1 cellular context compared by ENCODE assay signal in the genomic region with DNA sequence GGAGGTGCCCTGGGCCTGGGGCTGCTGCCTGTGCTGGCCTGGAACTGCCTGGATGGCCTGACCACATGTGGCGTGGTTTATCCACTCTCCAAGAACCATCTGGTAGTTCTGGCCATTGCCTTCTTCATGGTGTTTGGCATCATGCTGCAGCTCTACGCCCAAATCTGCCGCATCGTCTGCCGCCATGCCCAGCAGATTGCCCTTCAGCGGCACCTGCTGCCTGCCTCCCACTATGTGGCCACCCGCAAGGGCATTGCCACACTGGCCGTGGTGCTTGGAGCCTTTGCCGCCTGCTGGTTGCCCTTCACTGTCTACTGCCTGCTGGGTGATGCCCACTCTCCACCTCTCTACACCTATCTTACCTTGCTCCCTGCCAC.
TF ChIP-seq lines count a peak whose summit lies in the region.

No MANE protein-coding gene starts in this region.

TF ChIP-seq in WTC11, 78 proteins besides CTCF, POLR2A, EP300 and RAD21:
- TF ChIP-seq, protein P1, sequence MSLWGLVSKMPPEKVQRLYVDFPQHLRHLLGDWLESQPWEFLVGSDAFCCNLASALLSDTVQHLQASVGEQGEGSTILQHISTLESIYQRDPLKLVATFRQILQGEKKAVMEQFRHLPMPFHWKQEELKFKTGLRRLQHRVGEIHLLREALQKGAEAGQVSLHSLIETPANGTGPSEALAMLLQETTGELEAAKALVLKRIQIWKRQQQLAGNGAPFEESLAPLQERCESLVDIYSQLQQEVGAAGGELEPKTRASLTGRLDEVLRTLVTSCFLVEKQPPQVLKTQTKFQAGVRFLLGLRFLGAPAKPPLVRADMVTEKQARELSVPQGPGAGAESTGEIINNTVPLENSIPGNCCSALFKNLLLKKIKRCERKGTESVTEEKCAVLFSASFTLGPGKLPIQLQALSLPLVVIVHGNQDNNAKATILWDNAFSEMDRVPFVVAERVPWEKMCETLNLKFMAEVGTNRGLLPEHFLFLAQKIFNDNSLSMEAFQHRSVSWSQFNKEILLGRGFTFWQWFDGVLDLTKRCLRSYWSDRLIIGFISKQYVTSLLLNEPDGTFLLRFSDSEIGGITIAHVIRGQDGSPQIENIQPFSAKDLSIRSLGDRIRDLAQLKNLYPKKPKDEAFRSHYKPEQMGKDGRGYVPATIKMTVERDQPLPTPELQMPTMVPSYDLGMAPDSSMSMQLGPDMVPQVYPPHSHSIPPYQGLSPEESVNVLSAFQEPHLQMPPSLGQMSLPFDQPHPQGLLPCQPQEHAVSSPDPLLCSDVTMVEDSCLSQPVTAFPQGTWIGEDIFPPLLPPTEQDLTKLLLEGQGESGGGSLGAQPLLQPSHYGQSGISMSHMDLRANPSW (CRISPR knock-in tag; conservative IDR thresholded peaks at IDR 0.05; ENCODE audit: low read depth): no peak
- 0 out of 2 replicates have a peak, but pooled peaks have one; percentile 20 for TF ChIP-seq FOXP1 (CRISPR knock-in tag; IDR thresholded peaks at IDR 0.05; ENCODE audit: borderline replicate concordance)
